ENCODE assay signal across 12 cellular contexts in genomic region chr7:105354383-105354782, GRCh38. TPM values are rescaled to one million over a fixed set of nuclear protein-coding genes. Genes with fewer than 3 reads are reported as not detected.
DNase-seq lines count a peak whose midpoint lies in the region; ATAC-seq and TF ChIP-seq lines count a peak whose summit lies in the region.
"Had no signal": no experiment of that assay in that cellular context is flagged by ENCODE, and none has a peak within 500 bp of the region (broad histone marks: within the 10 kb centered on the region; RNA-seq: fewer than 3 reads in every experiment).

No MANE protein-coding gene starts in this region.

- ATAC-seq in activated CD4-positive, alpha-beta T cell treated with anti-CD3 and anti-CD28 coated beads for 36 hours, result no peak
- peak; percentile 43 for ATAC-seq in stimulated activated naive B cell treated with anti-CD40 and anti-IgM and Interleukin-4, amounts not matched to agents 10 μg/mL and 1 μg/mL and 100 μg/mL, for 72 hours (replicated peaks)
- ATAC-seq in GM21619 (IDR thresholded peaks at IDR 0.05; ENCODE audit: unreplicated experiment), result no peak

- H3K27me3 ChIP-seq in Peyer's patch, result no peaks in the 10 kb centered on the region
- H3K27me3 ChIP-seq: SJSA1 had no signal

- peaks cover 1% of the 10 kb centered on the region for H3K36me3 Mint-ChIP-seq in activated CD4-positive, alpha-beta T cell treated with anti-CD3 and anti-CD28 coated beads for 36 hours (ENCODE audit: low read depth)
- H3K36me3 Mint-ChIP-seq in stimulated activated naive B cell treated with anti-CD40 and anti-IgM and Interleukin-4, amounts not matched to agents 10 μg/mL and 1 μg/mL and 100 μg/mL, for 72 hours, result peaks cover 0 to 9% of the 10 kb centered on the region in 2 donors

- H3K27ac Mint-ChIP-seq in activated CD4-positive, alpha-beta T cell treated with anti-CD3 and anti-CD28 coated beads for 36 hours, result no peak overlapping the region
- H3K27ac Mint-ChIP-seq in stimulated activated naive B cell treated with anti-CD40 and anti-IgM and Interleukin-4, amounts not matched to agents 10 μg/mL and 1 μg/mL and 100 μg/mL, for 72 hours, result peak overlapping the region; percentile 94

- POLR2A ChIA-PET in activated CD4-positive, alpha-beta T cell treated with anti-CD3 and anti-CD28 coated beads for 36 hours (lab: Charles Lee), result no interaction called here

- TF ChIP-seq CTCF in Peyer's patch (IDR thresholded peaks at IDR 0.05), result no peak
- TF ChIP-seq CTCF in fibroblast of mammary gland (conservative IDR thresholded peaks at IDR 0.05; ENCODE audit: control insufficient read depth, insufficient read depth, low read depth, low read length), result no peak

- H3K27me3 Mint-ChIP-seq in activated CD4-positive, alpha-beta T cell treated with anti-CD3 and anti-CD28 coated beads for 36 hours, result no peaks in the 10 kb centered on the region
- H3K27me3 Mint-ChIP-seq in stimulated activated naive B cell treated with anti-CD40 and anti-IgM and Interleukin-4, amounts not matched to agents 10 μg/mL and 1 μg/mL and 100 μg/mL, for 72 hours, result no peaks in the 10 kb centered on the region

- no peak overlapping the region for H3K4me3 ChIP-seq in Peyer's patch
- no peak overlapping the region for H3K4me3 ChIP-seq in fibroblast of mammary gland (ENCODE audit: control insufficient read depth, low read depth, low read length)
- H3K4me3 ChIP-seq: SJSA1 had no signal

- H3K27ac ChIP-seq in Peyer's patch, result peak overlapping the region in 2 of 4 donors; percentile 9 to 80
- H3K27ac ChIP-seq: 22Rv1, SJSA1 had no signal

- H3K9me3 Mint-ChIP-seq in activated CD4-positive, alpha-beta T cell treated with anti-CD3 and anti-CD28 coated beads for 36 hours (ENCODE audit: low read depth), result no peaks in the 10 kb centered on the region
- no peaks in the 10 kb centered on the region for H3K9me3 Mint-ChIP-seq in stimulated activated naive B cell treated with anti-CD40 and anti-IgM and Interleukin-4, amounts not matched to agents 10 μg/mL and 1 μg/mL and 100 μg/mL, for 72 hours

- DNase-seq in activated CD4-positive, alpha-beta T cell treated with anti-CD3 and anti-CD28 coated beads for 36 hours, result peak; percentile 33
- no peak for DNase-seq in activated CD4-positive, alpha-beta T cell treated with anti-CD3 and anti-CD28 coated beads for 1 hour
- DNase-seq in Peyer's patch (peak in 2 of 3 donors; percentile 56 to 68), fibroblast of mammary gland (ENCODE audit: low read depth) (peak; percentile 10), medulla oblongata (ENCODE audit: extremely low spot score) (no peak), GOT3 (lab: John Stamatoyannopoulos, UW) (no peak)
- peak; percentile 34 for DNase-seq in stimulated activated naive B cell treated with anti-CD40 and anti-IgM and Interleukin-4, amounts not matched to agents 10 μg/mL and 1 μg/mL and 100 μg/mL, for 72 hours
- DNase-seq: EL, islet precursor cell had no signal

- TF ChIP-seq POLR2A in Peyer's patch (IDR thresholded peaks at IDR 0.05), result no peak

- CTCF ChIA-PET in activated CD4-positive, alpha-beta T cell treated with anti-CD3 and anti-CD28 coated beads for 36 hours (lab: Charles Lee), result interaction anchor here (1.0 kb wide), 1 partner anchor 9 kb away, joined by 3 read pairs; no protein-coding TSS in a partner anchor

- H3K4me1 ChIP-seq in Peyer's patch, result peaks cover 0 to 39% (median 28%) of the 10 kb centered on the region in 4 donors

- intact Hi-C loops in activated CD4-positive, alpha-beta T cell treated with anti-CD3 and anti-CD28 coated beads for 36 hours (cut with DNase I, micrococcal nuclease), result loop anchor here (5.0 kb wide), 2 partner anchors 33 to 73 kb away; partner anchors contain the start of gene SRPK2 (in 1 of the 2)

- no peaks in the 10 kb centered on the region for H3K9me3 ChIP-seq in Peyer's patch
- H3K9me3 ChIP-seq: SJSA1 had no signal

- H3K36me3 ChIP-seq in Peyer's patch, result no peaks in the 10 kb centered on the region
- H3K36me3 ChIP-seq: SJSA1 had no signal

- H3K4me1 Mint-ChIP-seq in activated CD4-positive, alpha-beta T cell treated with anti-CD3 and anti-CD28 coated beads for 36 hours, result peaks cover 72% of the 10 kb centered on the region
- H3K4me1 Mint-ChIP-seq in stimulated activated naive B cell treated with anti-CD40 and anti-IgM and Interleukin-4, amounts not matched to agents 10 μg/mL and 1 μg/mL and 100 μg/mL, for 72 hours, result peaks cover 44 to 89% of the 10 kb centered on the region in 2 donors

- H3K4me3 Mint-ChIP-seq in activated CD4-positive, alpha-beta T cell treated with anti-CD3 and anti-CD28 coated beads for 36 hours, result no peak overlapping the region
- peak overlapping the region; percentile 53 to 63 for H3K4me3 Mint-ChIP-seq in stimulated activated naive B cell treated with anti-CD40 and anti-IgM and Interleukin-4, amounts not matched to agents 10 μg/mL and 1 μg/mL and 100 μg/mL, for 72 hours

RNA-seq across cellular contexts. Expression of gene SRPK2, which starts 34.3 kb away (rescaled TPM):
- total RNA-seq in activated CD4-positive, alpha-beta T cell treated with anti-CD3 and anti-CD28 coated beads for 36 hours, result 10 to 100 TPM; 42.7 to 42.9 TPM
- total RNA-seq in Peyer's patch, result 10 to 100 TPM; 25.7 to 96.6 (median 33.6) TPM

Comparison
In these comparisons a context has a peak if more than half of its experiments do, and no peak if none do; other contexts are left out.
1. DNase-seq: peak in activated CD4-positive, alpha-beta T cell treated with anti-CD3 and anti-CD28 coated beads for 36 hours (single experiment), Peyer's patch (2 of 3), fibroblast of mammary gland (single experiment) and stimulated activated naive B cell treated with anti-CD40 and anti-IgM and Interleukin-4, amounts not matched to agents 10 μg/mL and 1 μg/mL and 100 μg/mL, for 72 hours (single experiment); none in activated CD4-positive, alpha-beta T cell treated with anti-CD3 and anti-CD28 coated beads for 1 hour (single experiment), medulla oblongata (single experiment) and GOT3 (single experiment).
2. ATAC-seq: peak in stimulated activated naive B cell treated with anti-CD40 and anti-IgM and Interleukin-4, amounts not matched to agents 10 μg/mL and 1 μg/mL and 100 μg/mL, for 72 hours (2 of 2); none in activated CD4-positive, alpha-beta T cell treated with anti-CD3 and anti-CD28 coated beads for 36 hours (single experiment) and GM21619 (single experiment).